ENCODE assay signal across 10 cellular contexts in the genomic region with DNA sequence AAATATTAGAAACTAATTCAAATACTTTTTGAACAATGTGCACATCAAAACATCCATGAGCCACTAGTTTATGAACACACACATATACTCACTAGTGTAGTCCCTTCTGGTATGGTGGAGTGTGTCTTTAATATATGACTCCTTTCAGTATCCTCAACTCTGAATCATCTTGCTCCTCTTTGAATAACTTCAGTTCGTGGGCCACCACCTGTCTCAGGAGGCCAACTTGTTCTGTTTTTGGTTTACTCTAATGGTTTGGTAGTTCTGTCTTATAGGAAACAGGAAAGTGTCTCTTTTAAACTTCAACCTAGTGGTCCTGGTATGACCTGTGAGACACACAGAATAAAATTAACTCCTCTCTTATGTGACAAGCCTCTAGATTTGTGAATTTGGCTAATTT.
A peak's percentile ranks its signal among the peaks of the same experiment; 100 is the strongest.
DNase-seq lines count a peak whose midpoint lies in the region; ATAC-seq lines count a peak whose summit lies in the region.
"Had no signal": no experiment of that assay in that cellular context is flagged by ENCODE, and none has a peak within 500 bp of the region (broad histone marks: within the 10 kb centered on the region; RNA-seq: fewer than 3 reads in every experiment).

No MANE protein-coding gene starts in this region.

- DNase-seq in glomerular visceral epithelial cell (ENCODE audit: extremely low spot score) (peak; percentile 2), HCEC 1CT (no peak), COLO668 (lab: John Stamatoyannopoulos, UW; ENCODE audit: unreplicated experiment) (no peak), NCI-H128 (lab: John Stamatoyannopoulos, UW; ENCODE audit: unreplicated experiment) (no peak)
- no peak for DNase-seq in effector CD8-positive, alpha-beta T cell (lab: John Stamatoyannopoulos, UW)
- DNase-seq: body of pancreas, MM.1S had no signal

- peak; percentile 97 for ATAC-seq in GM18861 (IDR thresholded peaks at IDR 0.05; ENCODE audit: unreplicated experiment)
- ATAC-seq in GM21515 (IDR thresholded peaks at IDR 0.05; ENCODE audit: unreplicated experiment) = peak; percentile 97
- ATAC-seq in HG03342 (IDR thresholded peaks at IDR 0.05; ENCODE audit: unreplicated experiment) = peak; percentile 96
- ATAC-seq: body of pancreas had no signal
